In genomic region chr7:90816511-90817142, GRCh38 we compare ENCODE assay signal across 8 cellular contexts.
DNase-seq lines count a peak whose midpoint lies in the region; ATAC-seq and TF ChIP-seq lines count a peak whose summit lies in the region.

No MANE protein-coding gene starts in this region.

- H3K9me3 ChIP-seq in gastrocnemius medialis, result no peaks in the 10 kb centered on the region

- in situ Hi-C loops in gastrocnemius medialis (cut with MboI; ENCODE audit: low sequenced_read_pairs in 4 of 4), result no loop called here

- no peak for TF ChIP-seq CTCF in HFF-Myc (IDR thresholded peaks at IDR 0.05; ENCODE audit: low read depth, low read length, missing control alignments)
- TF ChIP-seq CTCF in gastrocnemius medialis (IDR thresholded peaks at IDR 0.05 in 4 of 5, conservative IDR thresholded peaks at IDR 0.05 in 1 of 5), result no peak

- no peaks in the 10 kb centered on the region for H3K27me3 ChIP-seq in gastrocnemius medialis

- intact Hi-C loops in gastrocnemius medialis (cut with DNase I; ENCODE audit: low total_unique reads), result no loop called here

- H3K4me3 ChIP-seq in HFF-Myc (replicated peaks; ENCODE audit: low read depth, low read length) (no peak overlapping the region), gastrocnemius medialis (no peak overlapping the region)

- DNase-seq in HFF-Myc (ENCODE audit: extremely low read depth, low read depth) (peak; percentile 85), M059J (ENCODE audit: low read depth) (peak; percentile 97), dedifferentiated amniotic fluid mesenchymal stem cell (ENCODE audit: extremely low spot score) (peak; percentile 76), gastrocnemius medialis (no peak), NCI-H510A (lab: John Stamatoyannopoulos, UW) (no peak), substantia nigra (lab: John Stamatoyannopoulos, UW) (no peak), NCI-H748 (lab: John Stamatoyannopoulos, UW; ENCODE audit: unreplicated experiment) (no peak)

- H3K36me3 ChIP-seq in gastrocnemius medialis, result no peaks in the 10 kb centered on the region

- H3K27ac ChIP-seq in gastrocnemius medialis (no peak overlapping the region), substantia nigra (ENCODE audit: low read depth, low read length, poor library complexity, severe bottlenecking) (no peak overlapping the region)

- no peaks in the 10 kb centered on the region for H3K4me1 ChIP-seq in gastrocnemius medialis

- no peak for TF ChIP-seq POLR2A in gastrocnemius medialis (IDR thresholded peaks at IDR 0.05)

- ATAC-seq in GM18519 (IDR thresholded peaks at IDR 0.05; ENCODE audit: low FRiP score, unreplicated experiment) (peak; percentile 100), gastrocnemius medialis (peak; percentile 65 to 71)

Comparison
In these comparisons a context has a peak if more than half of its experiments do, and no peak if none do; other contexts are left out.
1. DNase-seq: peak in HFF-Myc (single experiment), M059J (single experiment) and dedifferentiated amniotic fluid mesenchymal stem cell (single experiment); none in gastrocnemius medialis (0 of 2), NCI-H510A (single experiment), substantia nigra (0 of 49) and NCI-H748 (single experiment).